Comparison of ENCODE assay signal across 23 cellular contexts in the genomic region with DNA sequence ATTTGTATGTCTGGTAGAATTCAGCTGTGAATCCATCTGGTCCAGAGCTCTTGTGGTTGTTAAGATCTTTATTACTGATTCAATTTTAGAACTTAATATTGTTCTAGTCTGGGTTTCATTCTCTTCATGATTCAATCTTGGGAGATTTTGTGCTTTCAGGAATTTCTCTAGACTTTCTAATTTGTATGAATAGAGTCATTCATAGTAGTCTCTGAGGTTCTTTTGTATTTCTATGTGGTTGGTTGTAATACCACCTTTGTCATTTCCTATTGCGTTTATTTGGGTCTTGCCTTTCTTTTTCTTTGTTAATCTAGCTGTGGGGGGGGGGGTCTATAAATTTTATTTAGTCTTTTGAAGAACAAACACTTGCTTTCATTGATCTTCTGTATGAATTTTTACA.
"Had no signal": no experiment of that assay in that cellular context is flagged by ENCODE, and none has a peak within 500 bp of the region (broad histone marks: within the 10 kb centered on the region; RNA-seq: fewer than 3 reads in every experiment).

No MANE protein-coding gene starts in this region.

- H3K9me3 ChIP-seq: ovary, psoas muscle, right lobe of liver, sigmoid colon, thoracic aorta, thyroid gland, upper lobe of right lung, uterus had no signal

- H3K27me3 ChIP-seq: neural progenitor cell, ovary, right lobe of liver, sigmoid colon, stomach, thyroid gland, tibial nerve, upper lobe of right lung, uterus had no signal

- H3K4me1 ChIP-seq: neural progenitor cell, parathyroid adenoma, psoas muscle, right lobe of liver, sigmoid colon, stomach, thyroid gland, tibial nerve, upper lobe of right lung, uterus had no signal

- H3K27ac ChIP-seq: neural progenitor cell, ovary, parathyroid adenoma, psoas muscle, right lobe of liver, sigmoid colon, stomach, thoracic aorta, thyroid gland, tibial nerve, upper lobe of right lung, uterus had no signal

- H3K36me3 ChIP-seq: ovary, right lobe of liver, sigmoid colon, stomach, thoracic aorta, thyroid gland, tibial nerve, upper lobe of right lung, uterus had no signal

- H3K4me3 ChIP-seq: neural progenitor cell, ovary, psoas muscle, right lobe of liver, sigmoid colon, stomach, thoracic aorta, thyroid gland, tibial nerve, upper lobe of right lung, uterus had no signal

- DNase-seq: natural killer cell; occipital lobe; ovary; posterior cingulate gyrus; psoas muscle; right cardiac atrium; right lobe of liver; sigmoid colon; small intestine; stimulated activated CD4-positive, alpha-beta T cell treated with anti-CD3 and anti-CD28 coated beads, Interleukin-15, amount 100 ng/mL, for 24 hours; stimulated activated CD4-positive, alpha-beta T cell treated with anti-CD3 and anti-CD28 coated beads, Interleukin-2, amount 100 ng/mL, for 24 hours; stimulated activated CD4-positive, alpha-beta T cell treated with anti-CD3 and anti-CD28 coated beads, Interleukin-2, amount 100 ng/mL, for 48 hours; stimulated activated CD4-positive, alpha-beta T cell treated with anti-CD3 and anti-CD28 coated beads, Interleukin-4, amount 100 ng/mL, for 24 hours; stimulated activated naive B cell treated with anti-CD40 and anti-IgM and Interleukin-4, amounts not matched to agents 10 μg/mL and 1 μg/mL and 100 μg/mL, for 72 hours; stimulated activated naive CD4-positive, alpha-beta T cell treated with Interleukin-2 at 50 U/mL for 16 hours; stomach; thyroid gland; upper lobe of right lung; uterus had no signal
